8 cellular contexts compared by ENCODE assay signal in the genomic region with DNA sequence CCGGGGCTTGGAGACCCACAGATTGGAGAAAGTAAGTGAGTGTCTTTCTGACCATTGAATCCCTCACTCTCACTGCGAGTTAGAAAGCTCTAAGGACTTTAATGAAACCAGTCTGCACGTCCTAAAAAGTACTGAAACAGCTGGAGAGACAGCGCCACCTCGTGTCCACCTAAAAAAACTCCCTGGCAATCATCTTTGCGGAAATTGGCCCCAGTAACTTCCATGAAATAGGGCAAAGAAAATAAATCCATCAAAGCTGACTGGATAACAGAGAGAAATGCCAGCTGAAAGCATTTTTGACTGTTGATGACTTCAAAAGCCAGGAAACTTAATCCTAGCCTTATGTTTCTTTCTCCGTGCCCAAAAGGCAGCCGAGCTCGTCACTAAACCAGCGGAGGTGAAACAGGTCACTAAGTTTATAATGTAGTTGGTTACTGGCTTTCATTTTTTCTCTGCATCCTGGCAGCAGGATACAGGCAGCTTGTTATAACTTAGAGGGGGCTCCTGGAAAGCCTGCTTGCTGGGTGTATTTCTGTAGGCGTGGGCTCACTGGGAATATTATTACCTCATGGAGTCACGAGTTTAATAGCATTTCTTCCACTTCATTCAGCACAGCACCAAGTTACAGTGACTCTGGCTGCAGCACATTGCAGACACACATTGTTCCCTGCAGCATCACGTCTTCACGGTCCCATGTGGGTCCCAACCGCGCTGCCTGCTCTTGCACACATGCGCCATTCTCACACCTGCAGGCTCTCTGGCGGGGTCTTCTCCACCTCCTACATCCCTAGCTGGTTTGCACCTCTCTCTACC.
DNase-seq lines count a peak whose midpoint lies in the region; ATAC-seq, FAIRE-seq and TF ChIP-seq lines count a peak whose summit lies in the region.

No MANE protein-coding gene starts in this region.

- H3K4me1 ChIP-seq in BE2C (no peaks in the 10 kb centered on the region), HepG2 (ENCODE audit: insufficient read depth, low read length) (no peaks in the 10 kb centered on the region)

- peak; percentile 57; the same call in 1 of the 2 replicates for TF ChIP-seq RAD21 in HepG2 (CRISPR knock-in tag; IDR thresholded peaks at IDR 0.05)

- no peak for TF ChIP-seq EP300 in HepG2 (IDR thresholded peaks at IDR 0.05; ENCODE audit: low read depth in 2 of 2, low read length in 2 of 2)
- TF ChIP-seq EP300 in HepG2 (CRISPR knock-in tag; IDR thresholded peaks at IDR 0.05; ENCODE audit: borderline replicate concordance), result no peak

- peak; percentile 48 for DNase-seq in BE2C
- DNase-seq in NCI-H2171 treated with DMSO at 0.1 percent for 48 hours (lab: John Stamatoyannopoulos, UW), result peak; percentile 93
- no peak for DNase-seq in chondrocyte (ENCODE audit: low spot score)
- DNase-seq in HepG2 (ENCODE audit: low spot score), result peak; percentile 45
- peak; percentile 38 to 49 for DNase-seq in stimulated activated CD4-positive, alpha-beta T cell treated with anti-CD3 and anti-CD28 coated beads, Interleukin-4, amount 100 ng/mL, for 48 hours (ENCODE audit: low read depth in 2 of 2)

- H2AFZ ChIP-seq in HepG2 (ENCODE audit: low read length), result no peak overlapping the region

- H3K9me3 Mint-ChIP-seq in chondrocyte (ENCODE audit: low read depth), result no peaks in the 10 kb centered on the region

- TF ChIP-seq CTCF in BE2C (IDR thresholded peaks at IDR 0.05; ENCODE audit: low read depth, low read length) (peak; percentile 78), WI38 (IDR thresholded peaks at IDR 0.05; ENCODE audit: low read depth, low read length) (peak; percentile 72), chondrocyte (IDR thresholded peaks at IDR 0.05) (peak; percentile 95), HepG2 (CRISPR knock-in tag; IDR thresholded peaks at IDR 0.05) (peak; percentile 76)

- no peak for TF ChIP-seq POLR2A in HepG2 (IDR thresholded peaks at IDR 0.05; ENCODE audit: insufficient read depth in 1 of 2, low read depth in 2 of 2, low read length in 2 of 2)

- no peaks in the 10 kb centered on the region for H3K36me3 Mint-ChIP-seq in chondrocyte (ENCODE audit: low read depth)

- H3K27me3 ChIP-seq in BE2C (no peaks in the 10 kb centered on the region), HepG2 (ENCODE audit: control insufficient read depth in 1 of 2, insufficient read depth in 2 of 2, low read length in 2 of 2) (no peaks in the 10 kb centered on the region)

- H3K4me2 ChIP-seq in HepG2 (ENCODE audit: low read depth, low read length), result no peak overlapping the region

- intact Hi-C loops in HepG2 (cut with micrococcal nuclease; ENCODE audit: unreplicated experiment), result loop anchor here (1.0 to 2.0 kb wide), 3 partner anchors 127 to 368 kb away; no protein-coding TSS in a partner anchor

- H3K36me3 ChIP-seq in BE2C, result no peaks in the 10 kb centered on the region
- H3K36me3 ChIP-seq in HepG2 (replicated peaks in 1 of 2; ENCODE audit: control insufficient read depth in 1 of 2, insufficient read depth in 2 of 2, low read length in 2 of 2), result no peaks in the 10 kb centered on the region

- peaks cover 8% of the 10 kb centered on the region for H3K4me1 Mint-ChIP-seq in chondrocyte (ENCODE audit: low read depth)

- no peak overlapping the region for H3K27ac Mint-ChIP-seq in chondrocyte (ENCODE audit: unreplicated experiment)

- H3K9me3 ChIP-seq in BE2C (no peaks in the 10 kb centered on the region), HepG2 (ENCODE audit: low read length) (no peaks in the 10 kb centered on the region)

- no peaks in the 10 kb centered on the region for H4K20me1 ChIP-seq in HepG2 (ENCODE audit: insufficient read depth, low read length)

- ATAC-seq in GM21576 (IDR thresholded peaks at IDR 0.05; ENCODE audit: unreplicated experiment), result peak; percentile 60
- ATAC-seq in HepG2, result peak; percentile 54
- ATAC-seq in GM21515 (IDR thresholded peaks at IDR 0.05; ENCODE audit: unreplicated experiment), result no peak

- no peaks in the 10 kb centered on the region for H3K79me2 ChIP-seq in HepG2 (ENCODE audit: insufficient read depth, low read length)

- WGBS in HepG2 (ENCODE audit: low lambda C conversion rate), result 27% methylated on average over 18 of the region's 18 CpGs

- H3K27me3 Mint-ChIP-seq in chondrocyte (ENCODE audit: low read depth), result peaks cover 30% of the 10 kb centered on the region

- no peak overlapping the region for H3K27ac ChIP-seq in HepG2 (ENCODE audit: extremely low read length, insufficient read depth, low read length)

- CTCF ChIA-PET in HepG2 (lab: Yijun Ruan, JAX; ENCODE audit: low intra/inter-chr PET ratio, low total read pairs), result interaction anchor here (0.8 to 2.8 kb wide), 5 partner anchors 127 to 239 kb away, joined by 3 to 31 read pairs (median 13); no protein-coding TSS in a partner anchor

- in situ Hi-C loops in HepG2 (cut with HindIII; ENCODE audit: extremely low pct_ligation_motif_present, low pct_unique_long_range_greater_than_20kb), result loop anchor here (25.0 kb wide), 2 partner anchors 240 to 365 kb away; no protein-coding TSS in a partner anchor

- H3K4me3 ChIP-seq in BE2C (ENCODE audit: low read depth, low read length) (peak overlapping the region; percentile 26), WI38 (ENCODE audit: low read depth, low read length) (no peak overlapping the region), HepG2 (replicated peaks in 1 of 3; ENCODE audit: insufficient read depth in 1 of 3, low read depth in 2 of 3, low read length in 3 of 3) (no peak overlapping the region)

- no peak overlapping the region for H3K9ac ChIP-seq in HepG2 (ENCODE audit: insufficient read depth, low read depth, low read length)

- peak; percentile 72 for FAIRE-seq in HepG2 (lab: Jason Lieb, UNC)

- H3K4me3 Mint-ChIP-seq in chondrocyte (ENCODE audit: unreplicated experiment), result no peak overlapping the region

- no TSS peak for BruUV-seq in HepG2 (replicated peaks; lab: Mats Ljungman, UMichigan)

- POLR2A ChIA-PET in HepG2 (lab: Yijun Ruan, JAX), result no interaction called here

TF ChIP-seq in HepG2, 621 proteins besides CTCF, POLR2A, EP300 and RAD21 (continues in another document):
- no peak for TF ChIP-seq ZNF605 (CRISPR knock-in tag; IDR thresholded peaks at IDR 0.05)
- TF ChIP-seq SMC3 (IDR thresholded peaks at IDR 0.05; ENCODE audit: low read length), result peak; percentile 87
- no peak for TF ChIP-seq CAMTA2 (CRISPR knock-in tag; IDR thresholded peaks at IDR 0.05; ENCODE audit: borderline replicate concordance)
- peak; percentile 69 for TF ChIP-seq STAG1 (CRISPR knock-in tag; IDR thresholded peaks at IDR 0.05)
- TF ChIP-seq SAFB2 (CRISPR knock-in tag; IDR thresholded peaks at IDR 0.05; ENCODE audit: borderline replicate concordance, low read depth), result no peak
- no peak for TF ChIP-seq SIN3A (IDR thresholded peaks at IDR 0.05; ENCODE audit: borderline replicate concordance, low read depth, low read length)
- TF ChIP-seq, protein P1, sequence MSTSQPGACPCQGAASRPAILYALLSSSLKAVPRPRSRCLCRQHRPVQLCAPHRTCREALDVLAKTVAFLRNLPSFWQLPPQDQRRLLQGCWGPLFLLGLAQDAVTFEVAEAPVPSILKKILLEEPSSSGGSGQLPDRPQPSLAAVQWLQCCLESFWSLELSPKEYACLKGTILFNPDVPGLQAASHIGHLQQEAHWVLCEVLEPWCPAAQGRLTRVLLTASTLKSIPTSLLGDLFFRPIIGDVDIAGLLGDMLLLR (CRISPR knock-in tag; IDR thresholded peaks at IDR 0.05), result no peak
- TF ChIP-seq, protein P2, sequence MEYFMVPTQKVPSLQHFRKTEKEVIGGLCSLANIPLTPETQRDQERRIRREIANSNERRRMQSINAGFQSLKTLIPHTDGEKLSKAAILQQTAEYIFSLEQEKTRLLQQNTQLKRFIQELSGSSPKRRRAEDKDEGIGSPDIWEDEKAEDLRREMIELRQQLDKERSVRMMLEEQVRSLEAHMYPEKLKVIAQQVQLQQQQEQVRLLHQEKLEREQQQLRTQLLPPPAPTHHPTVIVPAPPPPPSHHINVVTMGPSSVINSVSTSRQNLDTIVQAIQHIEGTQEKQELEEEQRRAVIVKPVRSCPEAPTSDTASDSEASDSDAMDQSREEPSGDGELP (IDR thresholded peaks at IDR 0.05; ENCODE audit: borderline replicate concordance, low read depth), result peak; percentile 63; the same call in 1 of the 2 replicates
- TF ChIP-seq, protein P3, sequence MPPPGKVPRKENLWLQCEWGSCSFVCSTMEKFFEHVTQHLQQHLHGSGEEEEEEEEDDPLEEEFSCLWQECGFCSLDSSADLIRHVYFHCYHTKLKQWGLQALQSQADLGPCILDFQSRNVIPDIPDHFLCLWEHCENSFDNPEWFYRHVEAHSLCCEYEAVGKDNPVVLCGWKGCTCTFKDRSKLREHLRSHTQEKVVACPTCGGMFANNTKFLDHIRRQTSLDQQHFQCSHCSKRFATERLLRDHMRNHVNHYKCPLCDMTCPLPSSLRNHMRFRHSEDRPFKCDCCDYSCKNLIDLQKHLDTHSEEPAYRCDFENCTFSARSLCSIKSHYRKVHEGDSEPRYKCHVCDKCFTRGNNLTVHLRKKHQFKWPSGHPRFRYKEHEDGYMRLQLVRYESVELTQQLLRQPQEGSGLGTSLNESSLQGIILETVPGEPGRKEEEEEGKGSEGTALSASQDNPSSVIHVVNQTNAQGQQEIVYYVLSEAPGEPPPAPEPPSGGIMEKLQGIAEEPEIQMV (CRISPR knock-in tag; IDR thresholded peaks at IDR 0.05; ENCODE audit: low read depth), result no peak
- TF ChIP-seq NFATC3 (CRISPR knock-in tag; IDR thresholded peaks at IDR 0.05), result no peak
- no peak for TF ChIP-seq ZNF33B (CRISPR knock-in tag; IDR thresholded peaks at IDR 0.05)
- TF ChIP-seq, protein P4, sequence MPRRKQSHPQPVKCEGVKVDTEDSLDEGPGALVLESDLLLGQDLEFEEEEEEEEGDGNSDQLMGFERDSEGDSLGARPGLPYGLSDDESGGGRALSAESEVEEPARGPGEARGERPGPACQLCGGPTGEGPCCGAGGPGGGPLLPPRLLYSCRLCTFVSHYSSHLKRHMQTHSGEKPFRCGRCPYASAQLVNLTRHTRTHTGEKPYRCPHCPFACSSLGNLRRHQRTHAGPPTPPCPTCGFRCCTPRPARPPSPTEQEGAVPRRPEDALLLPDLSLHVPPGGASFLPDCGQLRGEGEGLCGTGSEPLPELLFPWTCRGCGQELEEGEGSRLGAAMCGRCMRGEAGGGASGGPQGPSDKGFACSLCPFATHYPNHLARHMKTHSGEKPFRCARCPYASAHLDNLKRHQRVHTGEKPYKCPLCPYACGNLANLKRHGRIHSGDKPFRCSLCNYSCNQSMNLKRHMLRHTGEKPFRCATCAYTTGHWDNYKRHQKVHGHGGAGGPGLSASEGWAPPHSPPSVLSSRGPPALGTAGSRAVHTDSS (CRISPR knock-in tag; conservative IDR thresholded peaks at IDR 0.05), result no peak
